22 cellular contexts compared by ENCODE assay signal in genomic region chr21:15872236-15872635, GRCh38.
DNase-seq lines count a peak whose midpoint lies in the region; ATAC-seq and FAIRE-seq lines count a peak whose summit lies in the region.
"Had no signal": no experiment of that assay in that cellular context is flagged by ENCODE, and none has a peak within 500 bp of the region (broad histone marks: within the 10 kb centered on the region; RNA-seq: fewer than 3 reads in every experiment).

No MANE protein-coding gene starts in this region.

- peaks cover 72% of the 10 kb centered on the region for H3K4me1 ChIP-seq in BLaER1
- H3K4me1 ChIP-seq: A549, Peyer's patch, SJSA1 had no signal

- peak overlapping the region; percentile 38 for H3K4me2 ChIP-seq in BLaER1
- H3K4me2 ChIP-seq: A549 had no signal

- peak overlapping the region; percentile 32; the same call in 1 of the 2 replicates for H3K27ac ChIP-seq in BLaER1
- H3K27ac ChIP-seq: A549, Peyer's patch, SJSA1 had no signal

- peak; percentile 41 for ATAC-seq in GM18870 (IDR thresholded peaks at IDR 0.05; ENCODE audit: unreplicated experiment)
- ATAC-seq in GM21529 (IDR thresholded peaks at IDR 0.05; ENCODE audit: unreplicated experiment) = peak; percentile 44
- ATAC-seq: A549, GM12878 had no signal

- H3K4me3 ChIP-seq in BLaER1 = no peak overlapping the region
- H3K4me3 ChIP-seq: A549, GM12878, Peyer's patch, SJSA1 had no signal

- H3K27me3 ChIP-seq in BLaER1 = no peaks in the 10 kb centered on the region
- H3K27me3 ChIP-seq: Peyer's patch, SJSA1 had no signal

- no peak for FAIRE-seq in HTR-8/SVneo (lab: Jason Lieb, UNC)
- FAIRE-seq: A549, GM12878 had no signal

- no peak overlapping the region for H3K9ac ChIP-seq in BLaER1

- no peaks in the 10 kb centered on the region for H4K20me1 ChIP-seq in BLaER1

- DNase-seq in LHCN-M2 (ENCODE audit: low read depth) = peak; percentile 67
- no peak for DNase-seq in NCI-H1436 (lab: John Stamatoyannopoulos, UW)
- no peak for DNase-seq in stimulated activated naive CD4-positive, alpha-beta T cell (lab: John Stamatoyannopoulos, UW)
- DNase-seq in HTR-8/SVneo (ENCODE audit: insufficient read length, low spot score) = no peak
- DNase-seq in mesenteric fat pad (ENCODE audit: low spot score) = no peak
- DNase-seq: DND-41, GOT3, HCEC 1CT, MM.1S, NCI-H1048, NCI-H1436 treated with DMSO at 0.1 percent for 48 hours, NCI-H1930, NCI-H2171, NCI-H345, NCI-H524, Peyer's patch had no signal

- H3K36me3 ChIP-seq in BLaER1 = peaks cover 52% of the 10 kb centered on the region

- peaks cover 38% of the 10 kb centered on the region for H3K9me3 ChIP-seq in BLaER1
- H3K9me3 ChIP-seq: A549, Peyer's patch, SJSA1 had no signal
